12 cellular contexts compared by ENCODE assay signal in genomic region chr3:16329792-16330061, GRCh38.
A peak's percentile ranks its signal among the peaks of the same experiment; 100 is the strongest.
DNase-seq lines count a peak whose midpoint lies in the region; ATAC-seq and TF ChIP-seq lines count a peak whose summit lies in the region.
"Had no signal": no experiment of that assay in that cellular context is flagged by ENCODE, and none has a peak within 500 bp of the region (broad histone marks: within the 10 kb centered on the region; RNA-seq: fewer than 3 reads in every experiment).

No MANE protein-coding gene starts in this region.

- H3K27me3 ChIP-seq in breast epithelium, result no peaks in the 10 kb centered on the region

- H3K36me3 ChIP-seq in breast epithelium, result no peaks in the 10 kb centered on the region

- no peak overlapping the region for H3K27ac ChIP-seq in breast epithelium
- H3K27ac ChIP-seq: C4-2B had no signal

- no peak for ATAC-seq in GM21529 (IDR thresholded peaks at IDR 0.05; ENCODE audit: unreplicated experiment)
- ATAC-seq: activated CD8-positive, alpha-beta memory T cell treated with anti-CD3 and anti-CD28 coated beads, Interleukin-2, amount 10 ng/mL, durations not matched to agents 7 days and 5 days had no signal

- no peak overlapping the region for H3K4me3 ChIP-seq in breast epithelium

- peaks cover 0 to 7% of the 10 kb centered on the region in 2 donors for H3K9me3 ChIP-seq in breast epithelium

- no peak for TF ChIP-seq CTCF in breast epithelium (IDR thresholded peaks at IDR 0.05)

- in situ Hi-C loops in G401 (cut with HindIII; ENCODE audit: low sequenced_read_pairs), result no loop called here

- TF ChIP-seq POLR2A in breast epithelium (IDR thresholded peaks at IDR 0.05), result no peak

- peak; percentile 73 for DNase-seq in G401 (ENCODE audit: low spot score)
- peak; percentile 66 for DNase-seq in NCI-H146 treated with DMSO at 0.1 percent for 48 hours (lab: John Stamatoyannopoulos, UW; ENCODE audit: unreplicated experiment)
- peak; percentile 51 for DNase-seq in astrocyte of the hippocampus (ENCODE audit: low read depth, low spot score)
- peak; percentile 25 for DNase-seq in midbrain (lab: John Stamatoyannopoulos, UW)
- DNase-seq in NAMALWA (ENCODE audit: low spot score), result no peak
- DNase-seq in breast epithelium (ENCODE audit: low spot score in 2 of 2), result no peak
- DNase-seq: activated CD8-positive, alpha-beta memory T cell treated with anti-CD3 and anti-CD28 coated beads, Interleukin-2, amount 10 ng/mL, durations not matched to agents 7 days and 5 days; glutamatergic neuron; islet precursor cell; NCI-H226 had no signal

- intact Hi-C loops in breast epithelium (cut with DNase I; ENCODE audit: low total_unique reads), result no loop called here

- H3K4me1 ChIP-seq in breast epithelium, result no peaks in the 10 kb centered on the region

Comparison
In these comparisons a context has a peak if more than half of its experiments do, and no peak if none do; other contexts are left out.
1. DNase-seq: peak in G401 (single experiment), NCI-H146 treated with DMSO at 0.1 percent for 48 hours (single experiment), astrocyte of the hippocampus (single experiment) and midbrain (single experiment); none in NAMALWA (single experiment) and breast epithelium (0 of 2).